In genomic region chr11:22472306-22472705, GRCh38 we compare ENCODE assay signal across 1 cellular context.
TF ChIP-seq lines count a peak whose summit lies in the region.

No MANE protein-coding gene starts in this region.

TF ChIP-seq in HCT116, 20 proteins besides CTCF, POLR2A, EP300 and RAD21 (continued from another document):
- TF ChIP-seq REST (IDR thresholded peaks at IDR 0.05; ENCODE audit: low read depth): no peak
- no peak for TF ChIP-seq POLR2AphosphoS5 (IDR thresholded peaks at IDR 0.05; ENCODE audit: low read depth, low read length)
- TF ChIP-seq ZBTB33 (IDR thresholded peaks at IDR 0.05; ENCODE audit: extremely low read depth, insufficient replicate concordance, low read length): no peak
- no peak for TF ChIP-seq EZH2phosphoT487 (IDR thresholded peaks at IDR 0.05; ENCODE audit: borderline replicate concordance)
- no peak for TF ChIP-seq EZH2 (IDR thresholded peaks at IDR 0.05)
- no peak for TF ChIP-seq ATF3 (IDR thresholded peaks at IDR 0.05)
- no peak for TF ChIP-seq SRF (IDR thresholded peaks at IDR 0.05; ENCODE audit: low read depth)
- no peak for TF ChIP-seq ZFX (IDR thresholded peaks at IDR 0.05)
